In the genomic region with DNA sequence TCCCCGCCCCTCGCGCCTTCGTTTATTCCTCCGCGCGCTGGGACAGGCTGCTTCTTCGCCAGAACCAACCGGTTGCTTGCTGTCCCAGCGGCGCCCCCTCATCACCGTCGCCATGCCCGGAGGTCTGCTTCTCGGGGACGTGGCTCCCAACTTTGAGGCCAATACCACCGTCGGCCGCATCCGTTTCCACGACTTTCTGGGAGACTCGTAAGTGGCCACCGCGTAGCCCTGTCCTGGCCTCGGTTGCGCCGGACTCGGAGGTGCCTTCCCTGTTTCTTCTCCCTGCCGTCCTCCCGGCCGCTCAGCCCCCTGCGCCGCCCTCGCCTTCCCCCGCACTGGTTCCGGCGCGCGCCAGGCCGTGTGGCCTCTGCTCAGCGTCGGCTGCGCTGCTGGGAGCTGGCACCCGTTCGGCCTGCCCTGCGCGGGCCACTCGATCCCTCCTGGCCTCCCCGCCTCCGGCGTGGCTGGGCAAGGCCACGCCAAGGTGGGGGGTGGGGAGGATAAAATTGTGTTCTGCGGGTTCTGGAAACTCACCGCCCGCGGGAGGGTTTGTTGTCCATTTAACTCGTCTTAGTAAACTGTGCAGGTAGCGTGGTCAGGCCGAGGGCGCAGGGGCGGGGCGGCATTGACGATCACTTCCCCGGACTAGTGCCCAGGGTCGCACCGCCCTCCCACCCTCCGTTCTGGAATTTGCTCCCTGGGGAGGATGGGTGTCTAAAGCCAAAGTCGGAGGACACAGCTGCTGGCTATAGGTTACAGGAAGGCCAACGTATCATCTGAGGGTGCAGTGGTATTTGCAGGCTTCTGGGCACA, we compare ENCODE assay signal across 8 cellular contexts. TPM values are rescaled to one million over a fixed set of nuclear protein-coding genes. Genes with fewer than 3 reads are reported as not detected.
A peak's percentile ranks its signal among the peaks of the same experiment; 100 is the strongest.
DNase-seq lines count a peak whose midpoint lies in the region; FAIRE-seq and TF ChIP-seq lines count a peak whose summit lies in the region.

A gene with protein sequence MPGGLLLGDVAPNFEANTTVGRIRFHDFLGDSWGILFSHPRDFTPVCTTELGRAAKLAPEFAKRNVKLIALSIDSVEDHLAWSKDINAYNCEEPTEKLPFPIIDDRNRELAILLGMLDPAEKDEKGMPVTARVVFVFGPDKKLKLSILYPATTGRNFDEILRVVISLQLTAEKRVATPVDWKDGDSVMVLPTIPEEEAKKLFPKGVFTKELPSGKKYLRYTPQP (plus strand): TSS at position 50 of the 813 bp plus-strand sequence. CDS start 63 bp downstream, at position 113.

- 0% methylated on average over 69 of the region's 69 CpGs for WGBS in sigmoid colon, 2 donors

- peaks cover 11 to 25% (median 14%) of the 10 kb centered on the region in 4 donors for H3K36me3 ChIP-seq in sigmoid colon

- H3K9me3 ChIP-seq in sigmoid colon, result no peaks in the 10 kb centered on the region

- peak in 1 of 4 donors; percentile 16 for TF ChIP-seq EP300 in sigmoid colon (IDR thresholded peaks at IDR 0.05)

- H3K27ac ChIP-seq in sigmoid colon, result peak within 1 kb of the TSS; percentile 98 to 99 (median 99)

- TF ChIP-seq POLR2A in GM12892 (IDR thresholded peaks at IDR 0.05; ENCODE audit: low read depth, low read length), result peak; percentile 70; the same call in 1 of the 2 replicates
- TF ChIP-seq POLR2A in H54 (IDR thresholded peaks at IDR 0.05; ENCODE audit: low read depth, low read length), result peak; percentile 85
- peak; percentile 71 to 77 for TF ChIP-seq POLR2A in sigmoid colon (IDR thresholded peaks at IDR 0.05)

- DNase-seq in GM12892 (ENCODE audit: insufficient read length) (peak; percentile 37), H54 (ENCODE audit: insufficient read length, low spot score) (peak; percentile 68), Kasumi-1 (lab: John Stamatoyannopoulos, UW) (peak; percentile 87 to 88), SKM-1 treated with dmso at 0.1 percent for 144 hours (lab: John Stamatoyannopoulos, UW; ENCODE audit: unreplicated experiment) (peak; percentile 83), brain pericyte (ENCODE audit: low read depth, low spot score) (peak; percentile 52), sigmoid colon (peak; percentile 95), NCI-H1436 treated with DMSO at 0.1 percent for 48 hours (lab: John Stamatoyannopoulos, UW) (no peak)

- FAIRE-seq in GM12892 (lab: Jason Lieb, UNC) (no peak), H54 (lab: Jason Lieb, UNC) (no peak)

- H3K4me3 ChIP-seq in iPS-11a (ENCODE audit: low read depth, low read length), result peak within 1 kb of the TSS; percentile 96
- H3K4me3 ChIP-seq in sigmoid colon, result peak within 1 kb of the TSS; percentile 75 to 92 (median 85)

- no peaks in the 10 kb centered on the region for H3K27me3 ChIP-seq in sigmoid colon

- no peak for TF ChIP-seq CTCF in sigmoid colon (IDR thresholded peaks at IDR 0.05)

- H3K4me1 ChIP-seq in sigmoid colon, result peaks cover 0 to 52% (median 46%) of the 10 kb centered on the region in 4 donors

- intact Hi-C loops in sigmoid colon (cut with DNase I), result loop anchor here (2.0 to 10.0 kb wide), 3 partner anchors 47 to 387 kb away; a partner anchor contains a TSS

RNA-seq across cellular contexts. Expression of the gene that starts here (rescaled TPM):
- polyA plus RNA-seq in GM12892 (2012; ENCODE audit: missing spikeins), result 108 TPM
- total RNA-seq in sigmoid colon, result 100 to 1,000 TPM; 128 to 205 (median 183) TPM
- 100 to 1,000 TPM; 292 to 804 (median 561) TPM for polyA plus RNA-seq in sigmoid colon
